21 cellular contexts compared by ENCODE assay signal in the genomic region with DNA sequence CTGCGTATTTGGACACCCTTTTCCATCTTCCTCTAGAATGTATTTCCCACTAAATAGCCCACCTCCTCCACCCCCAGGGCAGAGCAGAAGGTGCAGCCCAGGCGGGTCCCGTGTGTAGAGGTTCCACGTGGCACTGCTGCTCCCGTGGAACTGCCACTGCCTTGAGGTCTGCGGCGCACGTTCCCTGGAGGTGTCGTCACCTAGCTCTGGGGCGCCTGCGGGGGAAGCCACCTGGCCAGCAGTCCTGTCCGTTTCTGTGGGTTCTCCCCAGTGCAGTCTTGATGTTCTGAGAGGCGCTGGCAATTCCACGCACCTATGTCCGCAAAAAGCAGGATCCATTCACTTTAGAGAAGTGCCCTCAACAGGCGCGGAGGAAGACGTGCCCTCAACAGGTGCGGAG.
"Had no signal": no experiment of that assay in that cellular context is flagged by ENCODE, and none has a peak within 500 bp of the region (broad histone marks: within the 10 kb centered on the region; RNA-seq: fewer than 3 reads in every experiment).

No MANE protein-coding gene starts in this region.

- H3K9me3 ChIP-seq: esophagus squamous epithelium, heart right ventricle, left lung, lower lobe of right lung, thoracic aorta, upper lobe of left lung, uterus had no signal

- H3K27me3 ChIP-seq: esophagus squamous epithelium, heart right ventricle, left lung, tibial nerve, upper lobe of left lung, uterus had no signal

- H3K27me3 Mint-ChIP-seq: effector memory CD8-positive, alpha-beta T cell; naive thymus-derived CD8-positive, alpha-beta T cell; progenitor cell of endocrine pancreas; stimulated activated naive B cell treated with anti-CD40 and anti-IgM and Interleukin-4, amounts not matched to agents 10 μg/mL and 1 μg/mL and 100 μg/mL, for 72 hours; stimulated activated naive CD8-positive, alpha-beta T cell treated with anti-CD3 and anti-CD28 coated beads, Interleukin-15, Interleukin-2, amounts not matched to agents 100 ng/mL and 50 ng/mL, for 24 hours had no signal

- H3K27ac ChIP-seq: esophagus squamous epithelium, heart right ventricle, left lung, lower lobe of right lung, parathyroid adenoma, thoracic aorta, tibial nerve, upper lobe of left lung, uterus had no signal

- H3K4me3 ChIP-seq: esophagus squamous epithelium, heart right ventricle, left lung, lower lobe of right lung, thoracic aorta, tibial nerve, upper lobe of left lung, uterus had no signal

- H3K9me3 Mint-ChIP-seq: effector memory CD8-positive, alpha-beta T cell; naive thymus-derived CD8-positive, alpha-beta T cell; neural crest cell; stimulated activated naive B cell treated with anti-CD40 and anti-IgM and Interleukin-4, amounts not matched to agents 10 μg/mL and 1 μg/mL and 100 μg/mL, for 72 hours; stimulated activated naive CD8-positive, alpha-beta T cell treated with anti-CD3 and anti-CD28 coated beads, Interleukin-15, Interleukin-2, amounts not matched to agents 100 ng/mL and 50 ng/mL, for 24 hours had no signal

- H3K4me1 Mint-ChIP-seq: neural crest cell had no signal

- H3K27ac Mint-ChIP-seq: effector memory CD8-positive, alpha-beta T cell; progenitor cell of endocrine pancreas; stimulated activated naive CD8-positive, alpha-beta T cell treated with anti-CD3 and anti-CD28 coated beads, Interleukin-15, Interleukin-2, amounts not matched to agents 100 ng/mL and 50 ng/mL, for 24 hours had no signal

- H3K4me1 ChIP-seq: esophagus squamous epithelium, left lung, lower lobe of right lung, parathyroid adenoma, tibial nerve, upper lobe of left lung, uterus had no signal

- H3K36me3 ChIP-seq: uterus had no signal

- ATAC-seq: effector memory CD8-positive, alpha-beta T cell; naive thymus-derived CD8-positive, alpha-beta T cell; stimulated activated naive B cell treated with anti-CD40 and anti-IgM and Interleukin-4, amounts not matched to agents 10 μg/mL and 1 μg/mL and 100 μg/mL, for 72 hours had no signal

- H3K4me3 Mint-ChIP-seq: effector memory CD8-positive, alpha-beta T cell; naive thymus-derived CD8-positive, alpha-beta T cell; neural crest cell; stimulated activated naive B cell treated with anti-CD40 and anti-IgM and Interleukin-4, amounts not matched to agents 10 μg/mL and 1 μg/mL and 100 μg/mL, for 72 hours; stimulated activated naive CD8-positive, alpha-beta T cell treated with anti-CD3 and anti-CD28 coated beads, Interleukin-15, Interleukin-2, amounts not matched to agents 100 ng/mL and 50 ng/mL, for 24 hours had no signal

- DNase-seq: cortex of kidney; effector memory CD8-positive, alpha-beta T cell; erythroblast; esophagus squamous epithelium; foreskin melanocyte; glutamatergic neuron; heart right ventricle; hippocampal formation; left cardiac atrium; lower lobe of right lung; naive thymus-derived CD8-positive, alpha-beta T cell; stimulated activated naive B cell treated with anti-CD40 and anti-IgM and Interleukin-4, amounts not matched to agents 10 μg/mL and 1 μg/mL and 100 μg/mL, for 72 hours; upper lobe of left lung; uterus had no signal
